Comparison of ENCODE assay signal across 8 cellular contexts in genomic region chr16:9297437-9298113, GRCh38.
DNase-seq lines count a peak whose midpoint lies in the region; ATAC-seq and TF ChIP-seq lines count a peak whose summit lies in the region.

No MANE protein-coding gene starts in this region.

- ATAC-seq in HG02981 (IDR thresholded peaks at IDR 0.05; ENCODE audit: unreplicated experiment), result no peak

- H3K23ac ChIP-seq in neuronal stem cell (ENCODE audit: low read depth, low read length, poor library complexity), result no peak overlapping the region

- no peak overlapping the region for H3K18ac ChIP-seq in neuronal stem cell (ENCODE audit: low read length)

- H3K79me1 ChIP-seq in neuronal stem cell (ENCODE audit: low read depth, low read length), result no peaks in the 10 kb centered on the region

- no peak overlapping the region for H2AFZ ChIP-seq in neuronal stem cell (ENCODE audit: low read length)

- H3K9me3 ChIP-seq in HAP-1, result no peaks in the 10 kb centered on the region
- no peaks in the 10 kb centered on the region for H3K9me3 ChIP-seq in liver (ENCODE audit: control insufficient read depth in 4 of 4, low read length in 3 of 4)
- no peaks in the 10 kb centered on the region for H3K9me3 ChIP-seq in neuronal stem cell (replicated peaks in 1 of 2; ENCODE audit: control insufficient read depth in 2 of 2, insufficient read depth in 1 of 2, low read depth in 1 of 2, low read length in 2 of 2)

- no peak overlapping the region for H2BK12ac ChIP-seq in neuronal stem cell (ENCODE audit: low read length)

- WGBS in liver, result 51% methylated on average over 12 of the region's 12 CpGs
- no CpG with 5 or more reads among the region's 12 CpGs for WGBS in neuronal stem cell (ENCODE audit: extremely low coverage in 2 of 2, insufficient read length in 2 of 2, insufficient replicate concordance in 1 of 2), 2 donors

- H3K9ac ChIP-seq in liver (ENCODE audit: low read depth in 1 of 2, low read length in 2 of 2) (no peak overlapping the region), neuronal stem cell (ENCODE audit: low read depth, low read length, poor library complexity) (no peak overlapping the region)

- no peak overlapping the region for H4K91ac ChIP-seq in neuronal stem cell (ENCODE audit: low read depth, low read length, poor library complexity)

- H3K27ac ChIP-seq in liver (ENCODE audit: low read depth in 1 of 2, low read length in 2 of 2) (no peak overlapping the region), neuronal stem cell (replicated peaks; ENCODE audit: low read length) (no peak overlapping the region)

- H2BK5ac ChIP-seq in neuronal stem cell (ENCODE audit: low read length), result no peak overlapping the region

- no peaks in the 10 kb centered on the region for H3K27me3 ChIP-seq in HAP-1 (ENCODE audit: low read depth)
- no peaks in the 10 kb centered on the region for H3K27me3 ChIP-seq in liver (ENCODE audit: control insufficient read depth in 4 of 4, insufficient read depth in 4 of 4, low read length in 3 of 4)
- no peaks in the 10 kb centered on the region for H3K27me3 ChIP-seq in neuronal stem cell (ENCODE audit: control insufficient read depth in 3 of 3, insufficient read depth in 3 of 3, low read depth in 1 of 3, low read length in 3 of 3)

- no peaks in the 10 kb centered on the region for H3K4me1 ChIP-seq in HAP-1
- peaks cover 2 to 10% (median 6%) of the 10 kb centered on the region in 4 donors for H3K4me1 ChIP-seq in liver (ENCODE audit: control insufficient read depth in 4 of 4, insufficient read depth in 4 of 4, low read length in 3 of 4)
- no peaks in the 10 kb centered on the region for H3K4me1 ChIP-seq in neuronal stem cell (ENCODE audit: control insufficient read depth in 2 of 2, insufficient read depth in 1 of 2, low read depth in 1 of 2, low read length in 2 of 2)

- no peak overlapping the region for H3K4me3 ChIP-seq in HAP-1
- no peak overlapping the region for H3K4me3 ChIP-seq in astrocyte of the cerebellum (ENCODE audit: low read depth, low read length)
- H3K4me3 ChIP-seq in liver (ENCODE audit: low read depth in 1 of 3, low read length in 3 of 3), result no peak overlapping the region
- H3K4me3 ChIP-seq in neuronal stem cell (ENCODE audit: low read length in 2 of 2), result no peak overlapping the region

- no peak overlapping the region for H3K4me2 ChIP-seq in neuronal stem cell (ENCODE audit: insufficient read depth, low read length, poor library complexity, severe bottlenecking)

- DNase-seq in Ammon's horn (ENCODE audit: low spot score) (peak; percentile 55), HAP-1 (ENCODE audit: low spot score in 2 of 2) (peak; percentile 3 to 50), astrocyte of the cerebellum (ENCODE audit: low read depth) (no peak), NCI-H1694 treated with DMSO at 0.1 percent for 48 hours (lab: John Stamatoyannopoulos, UW) (no peak), neuronal stem cell (ENCODE audit: low spot score) (no peak), NCI-H1436 treated with DMSO at 0.1 percent for 48 hours (lab: John Stamatoyannopoulos, UW) (no peak)

- no peak overlapping the region for H2AK5ac ChIP-seq in neuronal stem cell (ENCODE audit: low read depth, low read length)

- H2BK120ac ChIP-seq in neuronal stem cell (ENCODE audit: low read depth, low read length), result no peak overlapping the region

- in situ Hi-C loops in HAP-1 (cut with MboI; ENCODE audit: low sequenced_read_pairs) (no loop called here), astrocyte of the cerebellum (cut with HindIII; ENCODE audit: low sequenced_read_pairs) (no loop called here)

- no peak overlapping the region for H3K14ac ChIP-seq in neuronal stem cell (ENCODE audit: low read length)

- TF ChIP-seq RAD21 in liver (IDR thresholded peaks at IDR 0.05), result peak; percentile 92 to 96

- no peak overlapping the region for H4K8ac ChIP-seq in neuronal stem cell (ENCODE audit: low read depth, low read length)

- TF ChIP-seq CTCF in astrocyte of the cerebellum (IDR thresholded peaks at IDR 0.05; ENCODE audit: low read depth, low read length, missing control alignments) (peak; percentile 26), liver (IDR thresholded peaks at IDR 0.05; ENCODE audit: low read depth, low read length, missing input control) (peak; percentile 73)

- H2BK15ac ChIP-seq in neuronal stem cell (ENCODE audit: low read length), result no peak overlapping the region

- no peaks in the 10 kb centered on the region for H3K36me3 ChIP-seq in HAP-1 (replicated peaks)
- H3K36me3 ChIP-seq in liver (ENCODE audit: control insufficient read depth in 4 of 4, insufficient read depth in 3 of 4, low read depth in 1 of 4, low read length in 3 of 4), result no peaks in the 10 kb centered on the region
- no peaks in the 10 kb centered on the region for H3K36me3 ChIP-seq in neuronal stem cell (replicated peaks in 1 of 2; ENCODE audit: control insufficient read depth in 2 of 2, insufficient read depth in 2 of 2, low read length in 2 of 2)

- no peak overlapping the region for H3K4ac ChIP-seq in neuronal stem cell (ENCODE audit: low read length)

TF ChIP-seq in liver, 16 proteins besides CTCF, POLR2A, EP300 and RAD21:
- TF ChIP-seq ATF3 (IDR thresholded peaks at IDR 0.05) (no peak), YY1 (IDR thresholded peaks at IDR 0.05) (peak; percentile 16)

Comparison
In these comparisons a context has a peak if more than half of its experiments do, and no peak if none do; other contexts are left out.
1. DNase-seq: peak in Ammon's horn (single experiment) and HAP-1 (2 of 2); none in astrocyte of the cerebellum (single experiment), NCI-H1694 treated with DMSO at 0.1 percent for 48 hours (single experiment), neuronal stem cell (single experiment) and NCI-H1436 treated with DMSO at 0.1 percent for 48 hours (single experiment).